In the genomic region with DNA sequence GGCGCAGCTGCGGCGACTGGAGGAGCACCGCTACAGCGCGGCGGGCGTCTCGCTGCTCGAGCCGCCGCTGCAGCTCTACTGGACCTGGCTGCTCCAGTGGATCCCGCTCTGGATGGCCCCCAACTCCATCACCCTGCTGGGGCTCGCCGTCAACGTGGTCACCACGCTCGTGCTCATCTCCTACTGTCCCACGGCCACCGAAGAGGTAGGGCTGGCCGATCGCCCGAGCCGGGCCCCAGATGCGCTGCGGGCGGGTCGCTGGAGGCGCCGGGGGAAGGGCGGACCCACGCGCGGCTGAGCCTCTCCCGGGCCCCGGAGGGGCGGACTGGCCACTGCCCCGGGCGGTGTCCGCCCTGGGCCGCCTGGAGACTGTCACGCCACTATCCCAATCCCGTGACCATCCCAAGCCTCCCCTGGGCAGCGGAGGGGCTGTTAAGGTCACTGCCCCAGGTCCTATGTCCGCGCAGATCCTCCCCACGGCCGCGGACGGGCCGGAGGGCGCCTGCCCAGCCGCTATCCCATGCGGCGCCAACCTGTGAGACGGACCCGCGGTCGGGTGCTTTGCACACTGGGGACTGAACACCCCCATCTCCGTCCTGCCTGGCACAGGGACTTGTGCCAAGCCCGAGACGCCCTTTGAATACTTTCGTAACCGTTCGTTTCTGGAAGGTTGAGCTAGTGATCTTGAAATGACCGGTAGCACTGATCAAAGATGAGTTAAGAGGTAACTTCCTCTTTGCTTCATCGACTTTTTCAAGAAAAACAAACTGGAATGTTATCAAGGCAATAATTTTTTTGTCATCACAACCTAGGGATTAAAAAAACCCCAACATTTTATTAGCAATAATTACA, we compare ENCODE assay signal across 1 cellular context.
TF ChIP-seq lines count a peak whose summit lies in the region.

No MANE protein-coding gene starts in this region.

TF ChIP-seq in HepG2, 621 proteins besides CTCF, POLR2A, EP300 and RAD21 (continued from another document and continues in another):
- TF ChIP-seq, protein P1, sequence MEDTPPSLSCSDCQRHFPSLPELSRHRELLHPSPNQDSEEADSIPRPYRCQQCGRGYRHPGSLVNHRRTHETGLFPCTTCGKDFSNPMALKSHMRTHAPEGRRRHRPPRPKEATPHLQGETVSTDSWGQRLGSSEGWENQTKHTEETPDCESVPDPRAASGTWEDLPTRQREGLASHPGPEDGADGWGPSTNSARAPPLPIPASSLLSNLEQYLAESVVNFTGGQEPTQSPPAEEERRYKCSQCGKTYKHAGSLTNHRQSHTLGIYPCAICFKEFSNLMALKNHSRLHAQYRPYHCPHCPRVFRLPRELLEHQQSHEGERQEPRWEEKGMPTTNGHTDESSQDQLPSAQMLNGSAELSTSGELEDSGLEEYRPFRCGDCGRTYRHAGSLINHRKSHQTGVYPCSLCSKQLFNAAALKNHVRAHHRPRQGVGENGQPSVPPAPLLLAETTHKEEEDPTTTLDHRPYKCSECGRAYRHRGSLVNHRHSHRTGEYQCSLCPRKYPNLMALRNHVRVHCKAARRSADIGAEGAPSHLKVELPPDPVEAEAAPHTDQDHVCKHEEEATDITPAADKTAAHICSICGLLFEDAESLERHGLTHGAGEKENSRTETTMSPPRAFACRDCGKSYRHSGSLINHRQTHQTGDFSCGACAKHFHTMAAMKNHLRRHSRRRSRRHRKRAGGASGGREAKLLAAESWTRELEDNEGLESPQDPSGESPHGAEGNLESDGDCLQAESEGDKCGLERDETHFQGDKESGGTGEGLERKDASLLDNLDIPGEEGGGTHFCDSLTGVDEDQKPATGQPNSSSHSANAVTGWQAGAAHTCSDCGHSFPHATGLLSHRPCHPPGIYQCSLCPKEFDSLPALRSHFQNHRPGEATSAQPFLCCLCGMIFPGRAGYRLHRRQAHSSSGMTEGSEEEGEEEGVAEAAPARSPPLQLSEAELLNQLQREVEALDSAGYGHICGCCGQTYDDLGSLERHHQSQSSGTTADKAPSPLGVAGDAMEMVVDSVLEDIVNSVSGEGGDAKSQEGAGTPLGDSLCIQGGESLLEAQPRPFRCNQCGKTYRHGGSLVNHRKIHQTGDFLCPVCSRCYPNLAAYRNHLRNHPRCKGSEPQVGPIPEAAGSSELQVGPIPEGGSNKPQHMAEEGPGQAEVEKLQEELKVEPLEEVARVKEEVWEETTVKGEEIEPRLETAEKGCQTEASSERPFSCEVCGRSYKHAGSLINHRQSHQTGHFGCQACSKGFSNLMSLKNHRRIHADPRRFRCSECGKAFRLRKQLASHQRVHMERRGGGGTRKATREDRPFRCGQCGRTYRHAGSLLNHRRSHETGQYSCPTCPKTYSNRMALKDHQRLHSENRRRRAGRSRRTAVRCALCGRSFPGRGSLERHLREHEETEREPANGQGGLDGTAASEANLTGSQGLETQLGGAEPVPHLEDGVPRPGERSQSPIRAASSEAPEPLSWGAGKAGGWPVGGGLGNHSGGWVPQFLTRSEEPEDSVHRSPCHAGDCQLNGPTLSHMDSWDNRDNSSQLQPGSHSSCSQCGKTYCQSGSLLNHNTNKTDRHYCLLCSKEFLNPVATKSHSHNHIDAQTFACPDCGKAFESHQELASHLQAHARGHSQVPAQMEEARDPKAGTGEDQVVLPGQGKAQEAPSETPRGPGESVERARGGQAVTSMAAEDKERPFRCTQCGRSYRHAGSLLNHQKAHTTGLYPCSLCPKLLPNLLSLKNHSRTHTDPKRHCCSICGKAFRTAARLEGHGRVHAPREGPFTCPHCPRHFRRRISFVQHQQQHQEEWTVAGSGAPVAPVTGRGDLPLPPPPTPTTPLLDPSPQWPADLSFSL (CRISPR knock-in tag; IDR thresholded peaks at IDR 0.05), result no peak
- TF ChIP-seq, protein P2, sequence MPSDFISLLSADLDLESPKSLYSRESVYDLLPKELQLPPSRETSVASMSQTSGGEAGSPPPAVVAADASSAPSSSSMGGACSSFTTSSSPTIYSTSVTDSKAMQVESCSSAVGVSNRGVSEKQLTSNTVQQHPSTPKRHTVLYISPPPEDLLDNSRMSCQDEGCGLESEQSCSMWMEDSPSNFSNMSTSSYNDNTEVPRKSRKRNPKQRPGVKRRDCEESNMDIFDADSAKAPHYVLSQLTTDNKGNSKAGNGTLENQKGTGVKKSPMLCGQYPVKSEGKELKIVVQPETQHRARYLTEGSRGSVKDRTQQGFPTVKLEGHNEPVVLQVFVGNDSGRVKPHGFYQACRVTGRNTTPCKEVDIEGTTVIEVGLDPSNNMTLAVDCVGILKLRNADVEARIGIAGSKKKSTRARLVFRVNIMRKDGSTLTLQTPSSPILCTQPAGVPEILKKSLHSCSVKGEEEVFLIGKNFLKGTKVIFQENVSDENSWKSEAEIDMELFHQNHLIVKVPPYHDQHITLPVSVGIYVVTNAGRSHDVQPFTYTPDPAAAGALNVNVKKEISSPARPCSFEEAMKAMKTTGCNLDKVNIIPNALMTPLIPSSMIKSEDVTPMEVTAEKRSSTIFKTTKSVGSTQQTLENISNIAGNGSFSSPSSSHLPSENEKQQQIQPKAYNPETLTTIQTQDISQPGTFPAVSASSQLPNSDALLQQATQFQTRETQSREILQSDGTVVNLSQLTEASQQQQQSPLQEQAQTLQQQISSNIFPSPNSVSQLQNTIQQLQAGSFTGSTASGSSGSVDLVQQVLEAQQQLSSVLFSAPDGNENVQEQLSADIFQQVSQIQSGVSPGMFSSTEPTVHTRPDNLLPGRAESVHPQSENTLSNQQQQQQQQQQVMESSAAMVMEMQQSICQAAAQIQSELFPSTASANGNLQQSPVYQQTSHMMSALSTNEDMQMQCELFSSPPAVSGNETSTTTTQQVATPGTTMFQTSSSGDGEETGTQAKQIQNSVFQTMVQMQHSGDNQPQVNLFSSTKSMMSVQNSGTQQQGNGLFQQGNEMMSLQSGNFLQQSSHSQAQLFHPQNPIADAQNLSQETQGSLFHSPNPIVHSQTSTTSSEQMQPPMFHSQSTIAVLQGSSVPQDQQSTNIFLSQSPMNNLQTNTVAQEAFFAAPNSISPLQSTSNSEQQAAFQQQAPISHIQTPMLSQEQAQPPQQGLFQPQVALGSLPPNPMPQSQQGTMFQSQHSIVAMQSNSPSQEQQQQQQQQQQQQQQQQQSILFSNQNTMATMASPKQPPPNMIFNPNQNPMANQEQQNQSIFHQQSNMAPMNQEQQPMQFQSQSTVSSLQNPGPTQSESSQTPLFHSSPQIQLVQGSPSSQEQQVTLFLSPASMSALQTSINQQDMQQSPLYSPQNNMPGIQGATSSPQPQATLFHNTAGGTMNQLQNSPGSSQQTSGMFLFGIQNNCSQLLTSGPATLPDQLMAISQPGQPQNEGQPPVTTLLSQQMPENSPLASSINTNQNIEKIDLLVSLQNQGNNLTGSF (CRISPR knock-in tag; IDR thresholded peaks at IDR 0.05), result no peak
- TF ChIP-seq RCOR2 (CRISPR knock-in tag; IDR thresholded peaks at IDR 0.05), result no peak
- TF ChIP-seq, protein P3, sequence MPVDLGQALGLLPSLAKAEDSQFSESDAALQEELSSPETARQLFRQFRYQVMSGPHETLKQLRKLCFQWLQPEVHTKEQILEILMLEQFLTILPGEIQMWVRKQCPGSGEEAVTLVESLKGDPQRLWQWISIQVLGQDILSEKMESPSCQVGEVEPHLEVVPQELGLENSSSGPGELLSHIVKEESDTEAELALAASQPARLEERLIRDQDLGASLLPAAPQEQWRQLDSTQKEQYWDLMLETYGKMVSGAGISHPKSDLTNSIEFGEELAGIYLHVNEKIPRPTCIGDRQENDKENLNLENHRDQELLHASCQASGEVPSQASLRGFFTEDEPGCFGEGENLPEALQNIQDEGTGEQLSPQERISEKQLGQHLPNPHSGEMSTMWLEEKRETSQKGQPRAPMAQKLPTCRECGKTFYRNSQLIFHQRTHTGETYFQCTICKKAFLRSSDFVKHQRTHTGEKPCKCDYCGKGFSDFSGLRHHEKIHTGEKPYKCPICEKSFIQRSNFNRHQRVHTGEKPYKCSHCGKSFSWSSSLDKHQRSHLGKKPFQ (CRISPR knock-in tag; IDR thresholded peaks at IDR 0.05; ENCODE audit: insufficient replicate concordance), result no peak
- TF ChIP-seq SP140L (CRISPR knock-in tag; IDR thresholded peaks at IDR 0.05; ENCODE audit: borderline replicate concordance), result no peak
- TF ChIP-seq ZSCAN25 (CRISPR knock-in tag; IDR thresholded peaks at IDR 0.05), result peak; percentile 45; the same call in 1 of the 2 replicates
- no peak for TF ChIP-seq POGZ (CRISPR knock-in tag; IDR thresholded peaks at IDR 0.05)
- TF ChIP-seq, protein P4, sequence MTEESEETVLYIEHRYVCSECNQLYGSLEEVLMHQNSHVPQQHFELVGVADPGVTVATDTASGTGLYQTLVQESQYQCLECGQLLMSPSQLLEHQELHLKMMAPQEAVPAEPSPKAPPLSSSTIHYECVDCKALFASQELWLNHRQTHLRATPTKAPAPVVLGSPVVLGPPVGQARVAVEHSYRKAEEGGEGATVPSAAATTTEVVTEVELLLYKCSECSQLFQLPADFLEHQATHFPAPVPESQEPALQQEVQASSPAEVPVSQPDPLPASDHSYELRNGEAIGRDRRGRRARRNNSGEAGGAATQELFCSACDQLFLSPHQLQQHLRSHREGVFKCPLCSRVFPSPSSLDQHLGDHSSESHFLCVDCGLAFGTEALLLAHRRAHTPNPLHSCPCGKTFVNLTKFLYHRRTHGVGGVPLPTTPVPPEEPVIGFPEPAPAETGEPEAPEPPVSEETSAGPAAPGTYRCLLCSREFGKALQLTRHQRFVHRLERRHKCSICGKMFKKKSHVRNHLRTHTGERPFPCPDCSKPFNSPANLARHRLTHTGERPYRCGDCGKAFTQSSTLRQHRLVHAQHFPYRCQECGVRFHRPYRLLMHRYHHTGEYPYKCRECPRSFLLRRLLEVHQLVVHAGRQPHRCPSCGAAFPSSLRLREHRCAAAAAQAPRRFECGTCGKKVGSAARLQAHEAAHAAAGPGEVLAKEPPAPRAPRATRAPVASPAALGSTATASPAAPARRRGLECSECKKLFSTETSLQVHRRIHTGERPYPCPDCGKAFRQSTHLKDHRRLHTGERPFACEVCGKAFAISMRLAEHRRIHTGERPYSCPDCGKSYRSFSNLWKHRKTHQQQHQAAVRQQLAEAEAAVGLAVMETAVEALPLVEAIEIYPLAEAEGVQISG (CRISPR knock-in tag; IDR thresholded peaks at IDR 0.05), result no peak
- TF ChIP-seq, protein P5, sequence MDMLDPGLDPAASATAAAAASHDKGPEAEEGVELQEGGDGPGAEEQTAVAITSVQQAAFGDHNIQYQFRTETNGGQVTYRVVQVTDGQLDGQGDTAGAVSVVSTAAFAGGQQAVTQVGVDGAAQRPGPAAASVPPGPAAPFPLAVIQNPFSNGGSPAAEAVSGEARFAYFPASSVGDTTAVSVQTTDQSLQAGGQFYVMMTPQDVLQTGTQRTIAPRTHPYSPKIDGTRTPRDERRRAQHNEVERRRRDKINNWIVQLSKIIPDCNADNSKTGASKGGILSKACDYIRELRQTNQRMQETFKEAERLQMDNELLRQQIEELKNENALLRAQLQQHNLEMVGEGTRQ (IDR thresholded peaks at IDR 0.05; ENCODE audit: low read depth, low read length), result no peak
- TF ChIP-seq, protein P5 (CRISPR knock-in tag; IDR thresholded peaks at IDR 0.05; ENCODE audit: borderline replicate concordance), result no peak
- TF ChIP-seq, protein P6, sequence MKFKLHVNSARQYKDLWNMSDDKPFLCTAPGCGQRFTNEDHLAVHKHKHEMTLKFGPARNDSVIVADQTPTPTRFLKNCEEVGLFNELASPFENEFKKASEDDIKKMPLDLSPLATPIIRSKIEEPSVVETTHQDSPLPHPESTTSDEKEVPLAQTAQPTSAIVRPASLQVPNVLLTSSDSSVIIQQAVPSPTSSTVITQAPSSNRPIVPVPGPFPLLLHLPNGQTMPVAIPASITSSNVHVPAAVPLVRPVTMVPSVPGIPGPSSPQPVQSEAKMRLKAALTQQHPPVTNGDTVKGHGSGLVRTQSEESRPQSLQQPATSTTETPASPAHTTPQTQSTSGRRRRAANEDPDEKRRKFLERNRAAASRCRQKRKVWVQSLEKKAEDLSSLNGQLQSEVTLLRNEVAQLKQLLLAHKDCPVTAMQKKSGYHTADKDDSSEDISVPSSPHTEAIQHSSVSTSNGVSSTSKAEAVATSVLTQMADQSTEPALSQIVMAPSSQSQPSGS (CRISPR knock-in tag; IDR thresholded peaks at IDR 0.05), result no peak; the same call in 1 of the 2 replicates
- TF ChIP-seq ZMAT3 (CRISPR knock-in tag; conservative IDR thresholded peaks at IDR 0.05), result no peak
- no peak for TF ChIP-seq ZNF780A (CRISPR knock-in tag; IDR thresholded peaks at IDR 0.05)
- no peak for TF ChIP-seq SPEN (CRISPR knock-in tag; IDR thresholded peaks at IDR 0.05; ENCODE audit: low read depth)
- no peak for TF ChIP-seq GTF3A (CRISPR knock-in tag; conservative IDR thresholded peaks at IDR 0.05)
- TF ChIP-seq, protein P7, sequence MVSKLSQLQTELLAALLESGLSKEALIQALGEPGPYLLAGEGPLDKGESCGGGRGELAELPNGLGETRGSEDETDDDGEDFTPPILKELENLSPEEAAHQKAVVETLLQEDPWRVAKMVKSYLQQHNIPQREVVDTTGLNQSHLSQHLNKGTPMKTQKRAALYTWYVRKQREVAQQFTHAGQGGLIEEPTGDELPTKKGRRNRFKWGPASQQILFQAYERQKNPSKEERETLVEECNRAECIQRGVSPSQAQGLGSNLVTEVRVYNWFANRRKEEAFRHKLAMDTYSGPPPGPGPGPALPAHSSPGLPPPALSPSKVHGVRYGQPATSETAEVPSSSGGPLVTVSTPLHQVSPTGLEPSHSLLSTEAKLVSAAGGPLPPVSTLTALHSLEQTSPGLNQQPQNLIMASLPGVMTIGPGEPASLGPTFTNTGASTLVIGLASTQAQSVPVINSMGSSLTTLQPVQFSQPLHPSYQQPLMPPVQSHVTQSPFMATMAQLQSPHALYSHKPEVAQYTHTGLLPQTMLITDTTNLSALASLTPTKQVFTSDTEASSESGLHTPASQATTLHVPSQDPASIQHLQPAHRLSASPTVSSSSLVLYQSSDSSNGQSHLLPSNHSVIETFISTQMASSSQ (IDR thresholded peaks at IDR 0.05; ENCODE audit: low read depth), result no peak
- TF ChIP-seq, protein P7 (CRISPR knock-in tag; IDR thresholded peaks at IDR 0.05; ENCODE audit: borderline replicate concordance), result no peak
- TF ChIP-seq SUZ12 (IDR thresholded peaks at IDR 0.05; ENCODE audit: low read depth, low read length), result no peak
